ENCODE assay signal across 10 cellular contexts in genomic region chr11:112321521-112322172, GRCh38.
DNase-seq lines count a peak whose midpoint lies in the region; ATAC-seq and TF ChIP-seq lines count a peak whose summit lies in the region.
"Had no signal": no experiment of that assay in that cellular context is flagged by ENCODE, and none has a peak within 500 bp of the region (broad histone marks: within the 10 kb centered on the region; RNA-seq: fewer than 3 reads in every experiment).

No MANE protein-coding gene starts in this region.

- no peak for ATAC-seq in HG03521 (IDR thresholded peaks at IDR 0.05; ENCODE audit: unreplicated experiment)
- ATAC-seq in GM18868 (IDR thresholded peaks at IDR 0.05; ENCODE audit: unreplicated experiment): no peak

- peak overlapping the region; percentile 44 for H3K27ac Mint-ChIP-seq in MCF 10A (ENCODE audit: low read depth, unreplicated experiment)
- H3K27ac Mint-ChIP-seq: B cell had no signal

- no peak overlapping the region for H3K4me2 ChIP-seq in mesenchymal stem cell (ENCODE audit: low read length, poor library complexity, severe bottlenecking)

- H3K4me1 Mint-ChIP-seq in MCF 10A (ENCODE audit: insufficient read depth, unreplicated experiment): peaks cover 50% of the 10 kb centered on the region
- H3K4me1 Mint-ChIP-seq: B cell had no signal

- no peak overlapping the region for H3K9ac ChIP-seq in mesenchymal stem cell (ENCODE audit: low read length)

- peaks cover 11% of the 10 kb centered on the region for H3K4me1 ChIP-seq in mesenchymal stem cell (ENCODE audit: control insufficient read depth, insufficient read depth, low read depth, low read length)
- no peaks in the 10 kb centered on the region for H3K4me1 ChIP-seq in uterus

- intact Hi-C loops in MCF 10A (cut with micrococcal nuclease) (no loop called here), uterus (cut with DNase I; ENCODE audit: low total_unique reads) (no loop called here)

- CTCF ChIA-PET in MCF 10A (lab: Yijun Ruan, JAX): interaction anchor here (1.1 to 2.6 kb wide), 2 partner anchors 16 to 132 kb away, joined by 3 to 6 read pairs; no protein-coding TSS in a partner anchor

- TF ChIP-seq CTCF in MCF 10A (IDR thresholded peaks at IDR 0.05; ENCODE audit: unreplicated experiment): no peak
- TF ChIP-seq CTCF in uterus (IDR thresholded peaks at IDR 0.05): no peak

- H3K9me3 Mint-ChIP-seq in MCF 10A (ENCODE audit: unreplicated experiment): no peaks in the 10 kb centered on the region

- no peak overlapping the region for H3K4me3 Mint-ChIP-seq in MCF 10A (ENCODE audit: unreplicated experiment)
- H3K4me3 Mint-ChIP-seq: B cell had no signal

- no peaks in the 10 kb centered on the region for H3K27me3 Mint-ChIP-seq in MCF 10A (ENCODE audit: insufficient read depth, unreplicated experiment)
- H3K27me3 Mint-ChIP-seq: B cell had no signal

- H3K27me3 ChIP-seq in mesenchymal stem cell (ENCODE audit: control insufficient read depth in 1 of 2, insufficient read depth in 1 of 2, low read length in 2 of 2): no peaks in the 10 kb centered on the region
- no peaks in the 10 kb centered on the region for H3K27me3 ChIP-seq in uterus
- H3K27me3 ChIP-seq: ovary had no signal

- DNase-seq in NCI-H82 (lab: John Stamatoyannopoulos, UW) (peak; percentile 76), NCI-H82 treated with DMSO at 0.1 percent for 48 hours (lab: John Stamatoyannopoulos, UW; ENCODE audit: unreplicated experiment) (no peak), NCI-H2171 (lab: John Stamatoyannopoulos, UW) (peak; percentile 88), MCF 10A (ENCODE audit: unreplicated experiment) (peak; percentile 99), mesenchymal stem cell (peak; percentile 90), uterus (no peak)

- BruUV-seq in MCF 10A (replicated peaks; lab: Mats Ljungman, UMichigan): no TSS peak

- POLR2A ChIA-PET in MCF 10A (lab: Yijun Ruan, JAX): interaction anchor here (0.6 to 2.6 kb wide), 17 partner anchors 8 to 466 kb away, joined by 3 to 26 read pairs (median 4); no protein-coding TSS in a partner anchor

- WGBS in mesenchymal stem cell: 45% methylated on average over 8 of the region's 8 CpGs

- H3K9me3 ChIP-seq in mesenchymal stem cell (ENCODE audit: control insufficient read depth, low read length) (no peaks in the 10 kb centered on the region), uterus (no peaks in the 10 kb centered on the region)
- H3K9me3 ChIP-seq: ovary had no signal

- peak overlapping the region in 1 of 2 experiments; percentile 57 for H3K4ac ChIP-seq in mesenchymal stem cell (ENCODE audit: low read depth in 1 of 2, low read length in 2 of 2)

- H2BK5ac ChIP-seq in mesenchymal stem cell (ENCODE audit: low read depth, low read length, poor library complexity, severe bottlenecking): no peak overlapping the region

- H3K18ac ChIP-seq in mesenchymal stem cell (ENCODE audit: low read depth in 1 of 2, low read length in 2 of 2): peak overlapping the region; percentile 49 to 90

- H4K91ac ChIP-seq in mesenchymal stem cell (ENCODE audit: low read length): peak overlapping the region; percentile 24

- no peak overlapping the region for H2BK15ac ChIP-seq in mesenchymal stem cell (ENCODE audit: low read depth, poor library complexity, severe bottlenecking)

- H3K4me3 ChIP-seq in mesenchymal stem cell (ENCODE audit: insufficient read depth in 1 of 2, low read depth in 1 of 2, low read length in 2 of 2): no peak overlapping the region
- no peak overlapping the region for H3K4me3 ChIP-seq in uterus
- H3K4me3 ChIP-seq: ovary had no signal

- no peak overlapping the region for H3K23ac ChIP-seq in mesenchymal stem cell (ENCODE audit: low read length in 2 of 2)

- peak overlapping the region in 1 of 2 experiments; percentile 56 for H2BK12ac ChIP-seq in mesenchymal stem cell (ENCODE audit: low read length in 2 of 2)

- no peak overlapping the region for H2AK5ac ChIP-seq in mesenchymal stem cell (ENCODE audit: low read length, severe bottlenecking)

- H3K14ac ChIP-seq in mesenchymal stem cell (ENCODE audit: low read length in 2 of 2): no peak overlapping the region

- H3K36me3 ChIP-seq in mesenchymal stem cell (ENCODE audit: control insufficient read depth in 1 of 2, insufficient read depth in 2 of 2, low read depth in 1 of 2, low read length in 2 of 2) (no peaks in the 10 kb centered on the region), uterus (no peaks in the 10 kb centered on the region)
- H3K36me3 ChIP-seq: ovary had no signal

- H2BK120ac ChIP-seq in mesenchymal stem cell (ENCODE audit: low read depth, low read length): no peak overlapping the region

- peaks cover 6% of the 10 kb centered on the region for H3K36me3 Mint-ChIP-seq in MCF 10A (ENCODE audit: insufficient read depth, unreplicated experiment)

- H2AFZ ChIP-seq in mesenchymal stem cell (ENCODE audit: low read depth, low read length): no peak overlapping the region

- H3K79me1 ChIP-seq in mesenchymal stem cell (replicated peaks; ENCODE audit: low read length, poor library complexity, severe bottlenecking): no peaks in the 10 kb centered on the region

- H4K8ac ChIP-seq in mesenchymal stem cell (ENCODE audit: low read length): no peak overlapping the region

- TF ChIP-seq POLR2A in uterus (IDR thresholded peaks at IDR 0.05): no peak

- no peak overlapping the region for H3K27ac ChIP-seq in mesenchymal stem cell (ENCODE audit: low read length, poor library complexity, severe bottlenecking)
- H3K27ac ChIP-seq in uterus: no peak overlapping the region
- H3K27ac ChIP-seq: ovary had no signal

Comparison
In these comparisons a context has a peak if more than half of its experiments do, and no peak if none do; other contexts are left out.
1. DNase-seq: peak in NCI-H82 (single experiment), NCI-H2171 (single experiment), MCF 10A (single experiment) and mesenchymal stem cell (single experiment); none in NCI-H82 treated with DMSO at 0.1 percent for 48 hours (single experiment) and uterus (0 of 2).